In genomic region chr13:79385694-79386093, GRCh38 we compare ENCODE assay signal across 9 cellular contexts. TPM values are rescaled to one million over a fixed set of nuclear protein-coding genes. Genes with fewer than 3 reads are reported as not detected.
DNase-seq lines count a peak whose midpoint lies in the region; ATAC-seq, FAIRE-seq and TF ChIP-seq lines count a peak whose summit lies in the region.
"Had no signal": no experiment of that assay in that cellular context is flagged by ENCODE, and none has a peak within 500 bp of the region (broad histone marks: within the 10 kb centered on the region; RNA-seq: fewer than 3 reads in every experiment).

No MANE protein-coding gene starts in this region.

- H3K36me3 ChIP-seq in A673 (ENCODE audit: insufficient read depth, low read length, poor library complexity, severe bottlenecking) (peaks cover 13% of the 10 kb centered on the region), GM23338 (ENCODE audit: insufficient read depth) (no peaks in the 10 kb centered on the region)

- H3K27me3 Mint-ChIP-seq in activated T-helper 17 cell treated with anti-CD3 and anti-CD28 coated beads, Interleukin-2, amount 50 U/mL, for 72 hours = no peaks in the 10 kb centered on the region
- H3K27me3 Mint-ChIP-seq in GM23338 (ENCODE audit: insufficient read depth, low read depth, poor library complexity) (peaks cover 3% of the 10 kb centered on the region), endothelial cell (ENCODE audit: unreplicated experiment) (no peaks in the 10 kb centered on the region)

- H3K4me3 ChIP-seq in A673 (ENCODE audit: low read depth, low read length, poor library complexity, severe bottlenecking) = no peak overlapping the region
- no peak overlapping the region for H3K4me3 ChIP-seq in GM23338

- peak overlapping the region; percentile 44 for H3K4me3 Mint-ChIP-seq in activated T-helper 17 cell treated with anti-CD3 and anti-CD28 coated beads, Interleukin-2, amount 50 U/mL, for 72 hours
- H3K4me3 Mint-ChIP-seq in GM23338 = no peak overlapping the region
- no peak overlapping the region for H3K4me3 Mint-ChIP-seq in endothelial cell (ENCODE audit: unreplicated experiment)

- peaks cover 45% of the 10 kb centered on the region for H3K4me1 Mint-ChIP-seq in activated T-helper 17 cell treated with anti-CD3 and anti-CD28 coated beads, Interleukin-2, amount 50 U/mL, for 72 hours
- H3K4me1 Mint-ChIP-seq in GM23338 (peaks cover 50% of the 10 kb centered on the region), endothelial cell (ENCODE audit: unreplicated experiment) (peaks cover 5% of the 10 kb centered on the region)

- ATAC-seq in GM19455 (IDR thresholded peaks at IDR 0.05; ENCODE audit: unreplicated experiment) (peak; percentile 93), HG03354 (IDR thresholded peaks at IDR 0.05; ENCODE audit: poor library complexity, severe bottlenecking, unreplicated experiment) (peak; percentile 91), GM23338 (no peak)
- peak; percentile 89 for ATAC-seq in activated T-helper 17 cell treated with anti-CD3 and anti-CD28 coated beads, Interleukin-2, amount 50 U/mL, for 72 hours (replicated peaks)

- H3K27ac Mint-ChIP-seq in activated T-helper 17 cell treated with anti-CD3 and anti-CD28 coated beads, Interleukin-2, amount 50 U/mL, for 72 hours = peak overlapping the region; percentile 47
- no peak overlapping the region for H3K27ac Mint-ChIP-seq in GM23338
- H3K27ac Mint-ChIP-seq in endothelial cell (ENCODE audit: unreplicated experiment) = no peak overlapping the region

- peaks cover 42% of the 10 kb centered on the region for H3K36me3 Mint-ChIP-seq in activated T-helper 17 cell treated with anti-CD3 and anti-CD28 coated beads, Interleukin-2, amount 50 U/mL, for 72 hours (ENCODE audit: low read depth)
- H3K36me3 Mint-ChIP-seq in GM23338 (ENCODE audit: low read depth) (no peaks in the 10 kb centered on the region; the same call in 2 of the 3 replicates), endothelial cell (ENCODE audit: low read depth, unreplicated experiment) (no peaks in the 10 kb centered on the region)

- H3K4me2 ChIP-seq in GM23338 = no peak overlapping the region; the same call in 1 of the 2 replicates

- H3K27ac ChIP-seq in A673 (ENCODE audit: low read depth, low read length, poor library complexity, severe bottlenecking) = no peak overlapping the region
- no peak overlapping the region for H3K27ac ChIP-seq in GM23338 (ENCODE audit: low read depth)

- intact Hi-C loops in A673 (cut with micrococcal nuclease; ENCODE audit: unreplicated experiment) = no loop called here

- H3K79me2 ChIP-seq in GM23338 (replicated peaks; ENCODE audit: insufficient read depth) = peaks cover 100% of the 10 kb centered on the region

- H3K4me1 ChIP-seq in A673 (ENCODE audit: insufficient read depth, low read length, poor library complexity, severe bottlenecking) (peaks cover 5% of the 10 kb centered on the region), GM23338 (ENCODE audit: insufficient read depth) (peaks cover 31% of the 10 kb centered on the region)

- TF ChIP-seq CTCF in A673 (conservative IDR thresholded peaks at IDR 0.05; ENCODE audit: low read depth, low read length) = no peak
- TF ChIP-seq CTCF in GM23338 (conservative IDR thresholded peaks at IDR 0.05; ENCODE audit: low read depth in 2 of 2) = no peak
- no peak for TF ChIP-seq CTCF in endothelial cell (IDR thresholded peaks at IDR 0.05; ENCODE audit: unreplicated experiment)

- BruUV-seq in A673 (replicated peaks; lab: Mats Ljungman, UMichigan) = no TSS peak

- H3K27me3 ChIP-seq in A673 (replicated peaks; ENCODE audit: insufficient read depth, low read depth, low read length, poor library complexity) (no peaks in the 10 kb centered on the region), GM23338 (ENCODE audit: insufficient read depth) (no peaks in the 10 kb centered on the region)

- H2AFZ ChIP-seq in GM23338 = no peak overlapping the region

- POLR2A ChIA-PET in A673 (lab: Charles Lee; ENCODE audit: low non-redundant PET) = no interaction called here

- peak; percentile 78 for FAIRE-seq in GM12891 (lab: Jason Lieb, UNC)
- FAIRE-seq: colon had no signal

- H3K9me3 Mint-ChIP-seq in activated T-helper 17 cell treated with anti-CD3 and anti-CD28 coated beads, Interleukin-2, amount 50 U/mL, for 72 hours = no peaks in the 10 kb centered on the region
- no peaks in the 10 kb centered on the region for H3K9me3 Mint-ChIP-seq in GM23338
- H3K9me3 Mint-ChIP-seq in endothelial cell (ENCODE audit: unreplicated experiment) = no peaks in the 10 kb centered on the region

- no peaks in the 10 kb centered on the region for H3F3A ChIP-seq in GM23338 (replicated peaks; ENCODE audit: low read depth)

- no peaks in the 10 kb centered on the region for H3K9me3 ChIP-seq in A673 (ENCODE audit: low read depth, low read length, poor library complexity, severe bottlenecking)

- H3K9me2 ChIP-seq in GM23338 (ENCODE audit: insufficient read depth) = no peaks in the 10 kb centered on the region

- no peak for TF ChIP-seq POLR2A in GM12891 (IDR thresholded peaks at IDR 0.05; ENCODE audit: low read depth, low read length)

- CTCF ChIA-PET in A673 (lab: Charles Lee) = interaction anchor here (0.5 kb wide), 1 partner anchor 1117 kb away, joined by 3 read pairs; no protein-coding TSS in a partner anchor

- H4K20me1 ChIP-seq in GM23338 (replicated peaks; ENCODE audit: insufficient read depth) = peaks cover 23% of the 10 kb centered on the region

- DNase-seq in GM12891 (ENCODE audit: insufficient read length, low spot score) = no peak
- no peak for DNase-seq in activated CD4-positive, CD25-positive, alpha-beta regulatory T cell treated with anti-CD3 and anti-CD28 coated beads, Interleukin-2, amount 50 U/mL, for 72 hours
- DNase-seq in A673 (ENCODE audit: low spot score) = no peak
- DNase-seq in GM23338 (ENCODE audit: low spot score) = no peak
- no peak for DNase-seq in endothelial cell (ENCODE audit: low spot score)

TF ChIP-seq in GM12891, 5 proteins besides CTCF, POLR2A, EP300 and RAD21:
- TF ChIP-seq POU2F2 (IDR thresholded peaks at IDR 0.05; ENCODE audit: low read depth, low read length) = 0 out of 2 replicates have a peak, but pooled peaks have one; percentile 43
- no peak for TF ChIP-seq PAX5 (IDR thresholded peaks at IDR 0.05; ENCODE audit: insufficient read depth, low read length, severe bottlenecking)
- TF ChIP-seq SPI1 (IDR thresholded peaks at IDR 0.05; ENCODE audit: low read depth, low read length) = peak; percentile 59

TF ChIP-seq in GM23338, 12 proteins besides CTCF, POLR2A, EP300 and RAD21:
- TF ChIP-seq NANOG (IDR thresholded peaks at IDR 0.05; ENCODE audit: borderline replicate concordance) = no peak

RNA-seq across cellular contexts. Expression of gene RBM26, which starts 20.4 kb away (rescaled TPM):
- polyA plus RNA-seq in GM12891 (2012; ENCODE audit: low read depth, missing spikeins) = 23.8 TPM
- 10 to 100 TPM; 56.8 to 71.8 TPM for total RNA-seq in activated T-helper 17 cell treated with anti-CD3 and anti-CD28 coated beads, Interleukin-2, amount 50 U/mL, for 72 hours
- 59.7 and 65.7 TPM in 2 replicates for total RNA-seq in A673 (2021)
- total RNA-seq in GM23338 (2014; rRNA removed; shearing (Covaris generic)) = 61.4 and 69.3 TPM in 2 replicates
- polyA plus RNA-seq in GM23338 (2016; fragmentation: Nextera tagmentation; extraction: Ambion mirVana) = 36.3 and 46.0 TPM in 2 replicates
- total RNA-seq in endothelial cell (ENCODE audit: unreplicated experiment) = 49.5 TPM
